ENCODE assay signal across 29 cellular contexts in genomic region chr1:77989762-77990161, GRCh38.
"Had no signal": no experiment of that assay in that cellular context is flagged by ENCODE, and none has a peak within 500 bp of the region (broad histone marks: within the 10 kb centered on the region; RNA-seq: fewer than 3 reads in every experiment).

No MANE protein-coding gene starts in this region.

- ATAC-seq: activated CD4-positive, CD25-positive, alpha-beta regulatory T cell treated with anti-CD3 and anti-CD28 coated beads, Interleukin-2, amount 50 U/mL, for 24 hours; activated CD8-positive, alpha-beta memory T cell treated with anti-CD3 and anti-CD28 coated beads, Interleukin-2, amount 10 ng/mL, durations not matched to agents 7 days and 5 days; activated T-helper 17 cell treated with anti-CD3 and anti-CD28 coated beads, Interleukin-2, amount 50 U/mL, for 72 hours; Panc1; Right ventricle myocardium inferior had no signal

- H3K27me3 Mint-ChIP-seq: activated CD8-positive, alpha-beta memory T cell treated with anti-CD3 and anti-CD28 coated beads, Interleukin-2, amount 10 ng/mL, durations not matched to agents 7 days and 5 days; activated naive CD8-positive, alpha-beta T cell treated with anti-CD3 and anti-CD28 coated beads, Interleukin-2, amount 10 ng/mL, durations not matched to agents 7 days and 5 days; activated T-cell treated with anti-CD3 and anti-CD28 coated beads, Interleukin-2, amount 50 U/mL, for 24 hours; activated T-helper 17 cell treated with anti-CD3 and anti-CD28 coated beads, Interleukin-2, amount 50 U/mL, for 72 hours; T-cell had no signal

- DNase-seq: activated CD4-positive, alpha-beta T cell treated with anti-CD3 and anti-CD28 coated beads for 48 hours; activated CD4-positive, alpha-beta T cell treated with anti-CD3 and anti-CD28 coated beads, Interleukin-2, amount 50 U/mL, for 48 hours; activated CD8-positive, alpha-beta memory T cell treated with anti-CD3 and anti-CD28 coated beads, Interleukin-2, amount 10 ng/mL, durations not matched to agents 7 days and 5 days; activated gamma-delta T cell; activated naive CD4-positive, alpha-beta T cell treated with anti-CD3 and anti-CD28 coated beads for 36 hours; activated naive CD8-positive, alpha-beta T cell treated with anti-CD3 and anti-CD28 coated beads, Interleukin-2, amount 10 ng/mL, durations not matched to agents 7 days and 5 days; activated T-cell treated with anti-CD3 and anti-CD28 coated beads, Interleukin-2, amount 50 U/mL, for 24 hours; adrenal gland; anterior cingulate cortex; cerebellar nuclear complex; Karpas-422; MM.1S; NCI-H1105; NCI-H1436; NCI-H1694 treated with DMSO at 0.1 percent for 48 hours; NCI-H2081; NCI-H510A treated with DMSO at 0.1 percent for 48 hours; NCI-H69; NK-92 treated with Interleukin-12 subunit alpha and Interleukin-12 subunit beta, amount 100 ng/mL, for 24 hours; OCI-M1; RPMI8226; T-cell; T-helper 2 cell; WERI-Rb-1 had no signal

- H3K27ac ChIP-seq: adrenal gland, SK-N-MC, WERI-Rb-1 had no signal

- H3K4me3 Mint-ChIP-seq: activated CD8-positive, alpha-beta memory T cell treated with anti-CD3 and anti-CD28 coated beads, Interleukin-2, amount 10 ng/mL, durations not matched to agents 7 days and 5 days; activated naive CD4-positive, alpha-beta T cell treated with anti-CD3 and anti-CD28 coated beads for 36 hours; activated naive CD8-positive, alpha-beta T cell treated with anti-CD3 and anti-CD28 coated beads, Interleukin-2, amount 10 ng/mL, durations not matched to agents 7 days and 5 days; activated T-cell treated with anti-CD3 and anti-CD28 coated beads, Interleukin-2, amount 50 U/mL, for 24 hours; T-cell had no signal

- H3K27ac Mint-ChIP-seq: activated CD8-positive, alpha-beta memory T cell treated with anti-CD3 and anti-CD28 coated beads, Interleukin-2, amount 10 ng/mL, durations not matched to agents 7 days and 5 days; activated naive CD4-positive, alpha-beta T cell treated with anti-CD3 and anti-CD28 coated beads for 36 hours; activated naive CD8-positive, alpha-beta T cell treated with anti-CD3 and anti-CD28 coated beads, Interleukin-2, amount 10 ng/mL, durations not matched to agents 7 days and 5 days; activated T-cell treated with anti-CD3 and anti-CD28 coated beads, Interleukin-2, amount 50 U/mL, for 24 hours; activated T-helper 17 cell treated with anti-CD3 and anti-CD28 coated beads, Interleukin-2, amount 50 U/mL, for 72 hours; T-cell had no signal

- H3K27me3 ChIP-seq: adrenal gland had no signal

- H3K4me3 ChIP-seq: adrenal gland, SK-N-MC had no signal

- H3K9me3 Mint-ChIP-seq: activated naive CD4-positive, alpha-beta T cell treated with anti-CD3 and anti-CD28 coated beads for 36 hours; activated naive CD8-positive, alpha-beta T cell treated with anti-CD3 and anti-CD28 coated beads, Interleukin-2, amount 10 ng/mL, durations not matched to agents 7 days and 5 days; activated T-cell treated with anti-CD3 and anti-CD28 coated beads, Interleukin-2, amount 50 U/mL, for 24 hours; activated T-helper 17 cell treated with anti-CD3 and anti-CD28 coated beads, Interleukin-2, amount 50 U/mL, for 72 hours; T-cell had no signal

- H3K36me3 ChIP-seq: adrenal gland had no signal

- H3K9me3 ChIP-seq: adrenal gland had no signal
